In genomic region chr9:83512621-83513020, GRCh38 we compare ENCODE assay signal across 23 cellular contexts.
"Had no signal": no experiment of that assay in that cellular context is flagged by ENCODE, and none has a peak within 500 bp of the region (broad histone marks: within the 10 kb centered on the region; RNA-seq: fewer than 3 reads in every experiment).

No MANE protein-coding gene starts in this region.

- ATAC-seq: effector memory CD8-positive, alpha-beta T cell; gastrocnemius medialis; left colon; mucosa of descending colon; natural killer cell treated with Interleukin-12 subunit alpha and Interleukin-12 subunit beta and Interleukin-15 and Interleukin-18, amount 100 ng/mL, for 72 hours; right lobe of liver; stimulated activated naive B cell treated with anti-CD40 and anti-IgM and Interleukin-4, amounts not matched to agents 10 μg/mL and 1 μg/mL and 100 μg/mL, for 72 hours had no signal

- H3K36me3 ChIP-seq: gastrocnemius medialis, heart left ventricle, ovary, right lobe of liver, thoracic aorta, tibial nerve, upper lobe of left lung had no signal

- DNase-seq: cerebellar nuclear complex; cortex of kidney; effector memory CD8-positive, alpha-beta T cell; erythroblast; gastrocnemius medialis; heart left ventricle; kidney; left colon; mucosa of descending colon; naive B cell; occipital lobe; ovary; right lobe of liver; small intestine; stimulated activated CD4-positive, alpha-beta T cell treated with anti-CD3 and anti-CD28 coated beads, Interleukin-15, amount 100 ng/mL, for 24 hours; stimulated activated CD4-positive, alpha-beta T cell treated with anti-CD3 and anti-CD28 coated beads, Interleukin-2, amount 100 ng/mL, for 48 hours; stimulated activated naive B cell treated with anti-CD40 and anti-IgM and Interleukin-4, amounts not matched to agents 10 μg/mL and 1 μg/mL and 100 μg/mL, for 72 hours; upper lobe of left lung had no signal

- H3K27ac ChIP-seq: gastrocnemius medialis, hepatocyte, ovary, right lobe of liver, thoracic aorta, tibial nerve, upper lobe of left lung had no signal

- H3K27me3 ChIP-seq: gastrocnemius medialis, heart left ventricle, hepatocyte, ovary, right lobe of liver, tibial nerve, upper lobe of left lung had no signal

- H3K4me3 ChIP-seq: gastrocnemius medialis, heart left ventricle, hepatocyte, lung, mucosa of descending colon, ovary, right lobe of liver, thoracic aorta, tibial nerve, upper lobe of left lung had no signal

- H3K9me3 ChIP-seq: gastrocnemius medialis, heart left ventricle, mucosa of descending colon, ovary, right lobe of liver, thoracic aorta, tibial nerve, upper lobe of left lung had no signal
